In the genomic region with DNA sequence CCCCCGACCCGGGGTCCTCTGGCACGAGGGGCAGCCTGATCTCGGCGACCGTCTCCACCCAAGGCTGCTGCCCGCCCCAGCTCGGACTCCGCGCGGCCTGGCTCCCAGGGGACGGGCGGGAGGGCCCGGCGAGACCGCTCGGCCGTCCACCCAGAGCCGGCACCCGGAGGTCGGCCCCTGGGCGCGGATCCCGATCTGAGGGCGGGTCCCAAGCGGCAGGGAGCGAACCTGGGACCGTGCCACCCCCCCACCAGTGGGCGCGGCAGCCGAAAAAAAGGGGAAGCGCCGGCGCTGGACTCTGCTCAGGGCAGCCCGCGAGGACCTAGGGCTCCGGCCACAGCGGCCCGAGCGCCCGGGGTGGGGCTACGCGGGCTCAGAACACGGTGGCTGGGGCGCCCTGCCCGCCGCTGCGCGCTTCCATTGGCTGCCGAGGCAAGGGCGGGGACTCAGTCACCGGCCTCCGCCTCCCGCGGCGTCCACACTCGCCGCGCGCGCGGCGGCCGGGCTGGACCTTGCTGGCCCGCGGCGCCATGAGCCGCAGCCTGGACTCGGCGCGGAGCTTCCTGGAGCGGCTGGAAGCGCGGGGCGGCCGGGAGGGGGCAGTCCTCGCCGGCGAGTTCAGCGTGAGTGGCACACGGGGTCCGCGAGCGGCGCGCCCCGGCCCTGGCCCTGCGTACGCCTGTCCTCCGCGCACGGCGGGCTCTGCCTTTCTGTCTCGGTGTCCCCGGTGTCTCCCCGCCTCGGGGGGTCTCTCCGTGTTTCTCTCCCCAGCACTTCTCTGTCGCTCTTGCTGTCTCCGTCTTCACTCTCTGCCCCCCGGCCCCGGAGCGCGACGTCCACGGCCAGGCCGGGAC, we compare ENCODE assay signal across 8 cellular contexts. TPM values are rescaled to one million over a fixed set of nuclear protein-coding genes. Genes with fewer than 3 reads are reported as not detected.
DNase-seq lines count a peak whose midpoint lies in the region; ATAC-seq lines count a peak whose summit lies in the region.

A gene with protein sequence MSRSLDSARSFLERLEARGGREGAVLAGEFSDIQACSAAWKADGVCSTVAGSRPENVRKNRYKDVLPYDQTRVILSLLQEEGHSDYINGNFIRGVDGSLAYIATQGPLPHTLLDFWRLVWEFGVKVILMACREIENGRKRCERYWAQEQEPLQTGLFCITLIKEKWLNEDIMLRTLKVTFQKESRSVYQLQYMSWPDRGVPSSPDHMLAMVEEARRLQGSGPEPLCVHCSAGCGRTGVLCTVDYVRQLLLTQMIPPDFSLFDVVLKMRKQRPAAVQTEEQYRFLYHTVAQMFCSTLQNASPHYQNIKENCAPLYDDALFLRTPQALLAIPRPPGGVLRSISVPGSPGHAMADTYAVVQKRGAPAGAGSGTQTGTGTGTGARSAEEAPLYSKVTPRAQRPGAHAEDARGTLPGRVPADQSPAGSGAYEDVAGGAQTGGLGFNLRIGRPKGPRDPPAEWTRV (plus strand): TSS at position 479 of the 854 bp plus-strand sequence. CDS start 52 bp downstream, at position 531.

- peaks cover 7% of the 10 kb centered on the region for H3K9me3 Mint-ChIP-seq in stimulated activated memory B cell treated with anti-CD40 and anti-IgM and Interleukin-4, amounts not matched to agents 10 μg/mL and 1 μg/mL and 100 μg/mL, for 72 hours

- peaks cover 10% of the 10 kb centered on the region for H3K36me3 Mint-ChIP-seq in stimulated activated memory B cell treated with anti-CD40 and anti-IgM and Interleukin-4, amounts not matched to agents 10 μg/mL and 1 μg/mL and 100 μg/mL, for 72 hours

- H3K4me1 Mint-ChIP-seq in stimulated activated memory B cell treated with anti-CD40 and anti-IgM and Interleukin-4, amounts not matched to agents 10 μg/mL and 1 μg/mL and 100 μg/mL, for 72 hours = peaks cover 27% of the 10 kb centered on the region

- H3K27ac Mint-ChIP-seq in stimulated activated memory B cell treated with anti-CD40 and anti-IgM and Interleukin-4, amounts not matched to agents 10 μg/mL and 1 μg/mL and 100 μg/mL, for 72 hours = no peak within 1 kb of the TSS

- peak; percentile 69 for ATAC-seq in HG03378 (IDR thresholded peaks at IDR 0.05; ENCODE audit: unreplicated experiment)
- ATAC-seq in stimulated activated memory B cell treated with anti-CD40 and anti-IgM and Interleukin-4, amounts not matched to agents 10 μg/mL and 1 μg/mL and 100 μg/mL, for 72 hours = peak; percentile 95

- DNase-seq in CMK (ENCODE audit: low read depth) = peak; percentile 46
- peak; percentile 32 for DNase-seq in GM19240 (ENCODE audit: insufficient read length, low spot score)
- DNase-seq in NCI-H82 treated with DMSO at 0.1 percent for 48 hours (lab: John Stamatoyannopoulos, UW; ENCODE audit: unreplicated experiment) = peak; percentile 27
- peak; percentile 85 for DNase-seq in activated CD8-positive, alpha-beta memory T cell treated with anti-CD3 and anti-CD28 coated beads for 24 hours
- DNase-seq in mesenteric fat pad (ENCODE audit: low spot score) = peak; percentile 98

- no peaks in the 10 kb centered on the region for H3K27me3 Mint-ChIP-seq in stimulated activated memory B cell treated with anti-CD40 and anti-IgM and Interleukin-4, amounts not matched to agents 10 μg/mL and 1 μg/mL and 100 μg/mL, for 72 hours

- in situ Hi-C loops in endometrial microvascular endothelial cells (cut with HindIII; ENCODE audit: inconsistent ontology term, low pct_unique_long_range_greater_than_20kb, low sequenced_read_pairs) = no loop called here

- peak within 1 kb of the TSS; percentile 79 for H3K4me3 Mint-ChIP-seq in stimulated activated memory B cell treated with anti-CD40 and anti-IgM and Interleukin-4, amounts not matched to agents 10 μg/mL and 1 μg/mL and 100 μg/mL, for 72 hours

RNA-seq across cellular contexts. Expression of the gene that starts here (rescaled TPM):
- total RNA-seq in endometrial microvascular endothelial cells (ENCODE audit: inconsistent ontology term) = 20.3 TPM
- total RNA-seq in mesenteric fat pad = 52.2 TPM

Comparison
In these comparisons a context has a peak if more than half of its experiments do, and no peak if none do; other contexts are left out.
1. Peak in every context shown above with its lines: DNase-seq and ATAC-seq.
2. DNase-seq: peak in every context shown above with its lines; median percentile 98 in mesenteric fat pad; 85 in activated CD8-positive, alpha-beta memory T cell treated with anti-CD3 and anti-CD28 coated beads for 24 hours; 46 in CMK; 32 in GM19240; 27 in NCI-H82 treated with DMSO at 0.1 percent for 48 hours.